24 cellular contexts compared by ENCODE assay signal in genomic region chr13:19264711-19265110, GRCh38.
"Had no signal": no experiment of that assay in that cellular context is flagged by ENCODE, and none has a peak within 500 bp of the region (broad histone marks: within the 10 kb centered on the region; RNA-seq: fewer than 3 reads in every experiment).

No MANE protein-coding gene starts in this region.

- H3K27ac ChIP-seq: colonic mucosa, coronary artery, dorsolateral prefrontal cortex, epithelial cell of prostate, esophagus muscularis mucosa, esophagus squamous epithelium, foreskin keratinocyte, gastrocnemius medialis, gastroesophageal sphincter, heart left ventricle, hepatocyte had no signal

- H3K27me3 ChIP-seq: colonic mucosa, esophagus muscularis mucosa, esophagus squamous epithelium, foreskin keratinocyte, gastrocnemius medialis, hepatocyte had no signal

- DNase-seq: colonic mucosa; cortex of kidney; dermis blood vessel endothelial cell; dorsolateral prefrontal cortex; effector CD4-positive, alpha-beta T cell; effector CD8-positive, alpha-beta T cell; effector memory CD4-positive, alpha-beta T cell; effector memory CD8-positive, alpha-beta T cell; endodermal cell; erythroblast; esophagus squamous epithelium; foreskin fibroblast; foreskin keratinocyte; foreskin melanocyte; gastrocnemius medialis; glutamatergic neuron; head of caudate nucleus; heart left ventricle had no signal

- H3K36me3 ChIP-seq: colonic mucosa, esophagus muscularis mucosa, esophagus squamous epithelium, gastrocnemius medialis, gastroesophageal sphincter, heart left ventricle had no signal

- H3K4me3 ChIP-seq: colonic mucosa, coronary artery, dorsolateral prefrontal cortex, esophagus muscularis mucosa, esophagus squamous epithelium, gastrocnemius medialis, gastroesophageal sphincter, heart left ventricle, hepatocyte had no signal

- H3K9me3 ChIP-seq: colonic mucosa, esophagus muscularis mucosa, esophagus squamous epithelium, gastrocnemius medialis, gastroesophageal sphincter, heart left ventricle had no signal

- ATAC-seq: effector memory CD8-positive, alpha-beta T cell; esophagus mucosa; foreskin keratinocyte; gastrocnemius medialis; gastroesophageal sphincter; heart left ventricle had no signal

- H3K4me1 ChIP-seq: colonic mucosa, esophagus muscularis mucosa, esophagus squamous epithelium, foreskin keratinocyte, gastrocnemius medialis, gastroesophageal sphincter, heart left ventricle had no signal
